ENCODE assay signal across 18 cellular contexts in the genomic region with DNA sequence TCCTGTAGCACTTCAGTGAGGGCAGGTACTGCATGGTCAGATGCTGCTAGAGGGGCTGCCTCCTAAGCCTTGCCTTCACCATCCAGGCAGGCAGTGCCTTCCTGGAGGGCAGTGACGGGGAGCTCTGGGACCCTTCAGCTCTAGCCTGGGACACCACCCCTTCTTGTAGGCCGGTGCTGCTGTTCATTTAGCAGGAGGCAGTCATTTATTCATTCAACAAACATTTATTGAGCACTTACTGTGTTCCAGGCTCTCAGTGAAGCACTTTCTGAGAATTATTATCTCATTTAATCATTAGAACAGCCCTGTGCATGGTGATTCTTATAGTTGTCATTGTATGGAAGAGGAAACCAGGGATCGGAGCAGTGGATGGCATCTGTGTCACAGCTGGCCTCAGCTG. TPM values are rescaled to one million over a fixed set of nuclear protein-coding genes. Genes with fewer than 3 reads are reported as not detected.
A peak's percentile ranks its signal among the peaks of the same experiment; 100 is the strongest.
DNase-seq lines count a peak whose midpoint lies in the region; ATAC-seq and TF ChIP-seq lines count a peak whose summit lies in the region.
"Had no signal": no experiment of that assay in that cellular context is flagged by ENCODE, and none has a peak within 500 bp of the region (broad histone marks: within the 10 kb centered on the region; RNA-seq: fewer than 3 reads in every experiment).

No MANE protein-coding gene starts in this region.

- no peak for ATAC-seq in GM19467 (IDR thresholded peaks at IDR 0.05; ENCODE audit: unreplicated experiment)

- POLR2A ChIA-PET in CD4-positive, alpha-beta memory T cell (lab: Charles Lee; ENCODE audit: partially characterized antibody), result no interaction called here

- no peaks in the 10 kb centered on the region for H3K9me3 Mint-ChIP-seq in neural crest cell
- no peaks in the 10 kb centered on the region for H3K9me3 Mint-ChIP-seq in endodermal cell
- no peaks in the 10 kb centered on the region for H3K9me3 Mint-ChIP-seq in CD4-positive, alpha-beta memory T cell
- H3K9me3 Mint-ChIP-seq: activated naive CD4-positive, alpha-beta T cell treated with anti-CD3 and anti-CD28 coated beads, Interleukin-2, amount 10 ng/mL, durations not matched to agents 7 days and 5 days; CD14-positive monocyte; memory B cell had no signal

- WGBS in esophagus squamous epithelium, 2 donors, result 81 to 100% methylated on average over 1 to 2 of the region's 3 CpGs
- WGBS in tibial nerve, 2 donors, result 81 to 88% methylated on average over 2 to 3 of the region's 3 CpGs
- WGBS in endodermal cell (ENCODE audit: insufficient coverage in 1 of 2, insufficient read length in 1 of 2), 2 experiments, result 96 to 100% methylated on average over 3 of the region's 3 CpGs

- peak overlapping the region; percentile 33 for H3K4me3 Mint-ChIP-seq in neural crest cell
- no peak overlapping the region for H3K4me3 Mint-ChIP-seq in endodermal cell
- H3K4me3 Mint-ChIP-seq in CD4-positive, alpha-beta memory T cell, result no peak overlapping the region
- H3K4me3 Mint-ChIP-seq: activated naive CD4-positive, alpha-beta T cell treated with anti-CD3 and anti-CD28 coated beads, Interleukin-2, amount 10 ng/mL, durations not matched to agents 7 days and 5 days; CD14-positive monocyte; memory B cell had no signal

- no peak for TF ChIP-seq EP300 in tibial nerve (IDR thresholded peaks at IDR 0.05)

- TF ChIP-seq CTCF in esophagus squamous epithelium (IDR thresholded peaks at IDR 0.05) (no peak), neural crest cell (conservative IDR thresholded peaks at IDR 0.05) (no peak), tibial nerve (IDR thresholded peaks at IDR 0.05) (no peak), endodermal cell (conservative IDR thresholded peaks at IDR 0.05) (no peak)

- H3K27me3 Mint-ChIP-seq in neural crest cell (ENCODE audit: low read depth), result no peaks in the 10 kb centered on the region
- peaks cover 57% of the 10 kb centered on the region for H3K27me3 Mint-ChIP-seq in endodermal cell (ENCODE audit: insufficient read depth)
- H3K27me3 Mint-ChIP-seq in CD4-positive, alpha-beta memory T cell, result peaks cover 3 to 6% of the 10 kb centered on the region in 2 donors

- CTCF ChIA-PET in CD4-positive, alpha-beta memory T cell (lab: Charles Lee; ENCODE audit: partially characterized antibody), result no interaction called here

- H3K9me3 ChIP-seq in esophagus squamous epithelium (no peaks in the 10 kb centered on the region), tibial nerve (no peaks in the 10 kb centered on the region), endodermal cell (ENCODE audit: control insufficient read depth, low read length) (no peaks in the 10 kb centered on the region)
- H3K9me3 ChIP-seq in CD4-positive, alpha-beta memory T cell (ENCODE audit: control insufficient read depth in 1 of 2, low read length in 2 of 2), result no peaks in the 10 kb centered on the region

- H3K27me3 ChIP-seq in esophagus squamous epithelium (no peaks in the 10 kb centered on the region), tibial nerve (no peaks in the 10 kb centered on the region), endodermal cell (ENCODE audit: control insufficient read depth, insufficient read depth, low read length, poor library complexity, severe bottlenecking) (peaks cover 8% of the 10 kb centered on the region)
- no peaks in the 10 kb centered on the region for H3K27me3 ChIP-seq in CD4-positive, alpha-beta memory T cell (ENCODE audit: insufficient read depth, low read length)

- H3K36me3 ChIP-seq in esophagus squamous epithelium, result no peaks in the 10 kb centered on the region
- H3K36me3 ChIP-seq in tibial nerve, result no peaks in the 10 kb centered on the region
- no peaks in the 10 kb centered on the region for H3K36me3 ChIP-seq in endodermal cell (ENCODE audit: control insufficient read depth, insufficient read depth, low read length)
- no peaks in the 10 kb centered on the region for H3K36me3 ChIP-seq in CD4-positive, alpha-beta memory T cell (ENCODE audit: insufficient read depth, low read length)

- H3K27ac ChIP-seq in angular gyrus (ENCODE audit: low read depth, low read length) (peak overlapping the region; percentile 0), esophagus squamous epithelium (peak overlapping the region; percentile 79 to 96 (median 93)), tibial nerve (peak overlapping the region; percentile 87 to 96 (median 92)), endodermal cell (ENCODE audit: low read depth, low read length) (no peak overlapping the region)
- no peak overlapping the region for H3K27ac ChIP-seq in CD4-positive, alpha-beta memory T cell (ENCODE audit: low read depth, low read length)
- H3K27ac ChIP-seq: parathyroid adenoma had no signal

- no peak overlapping the region for H3K9ac ChIP-seq in endodermal cell (ENCODE audit: extremely low read depth, low read length, poor library complexity, severe bottlenecking)
- H3K9ac ChIP-seq: parathyroid adenoma had no signal

- H3K4me1 Mint-ChIP-seq in neural crest cell (peaks cover 70% of the 10 kb centered on the region), endodermal cell (peaks cover 28% of the 10 kb centered on the region)
- H3K4me1 Mint-ChIP-seq in CD4-positive, alpha-beta memory T cell, result no peaks in the 10 kb centered on the region
- H3K4me1 Mint-ChIP-seq: activated naive CD4-positive, alpha-beta T cell treated with anti-CD3 and anti-CD28 coated beads, Interleukin-2, amount 10 ng/mL, durations not matched to agents 7 days and 5 days had no signal

- H3K4me1 ChIP-seq in esophagus squamous epithelium (peaks cover 50 to 100% (median 57%) of the 10 kb centered on the region in 3 donors), tibial nerve (peaks cover 0 to 100% (median 74%) of the 10 kb centered on the region in 4 donors), endodermal cell (ENCODE audit: control insufficient read depth, insufficient read depth, low read length) (peaks cover 7% of the 10 kb centered on the region)
- no peaks in the 10 kb centered on the region for H3K4me1 ChIP-seq in CD4-positive, alpha-beta memory T cell (ENCODE audit: insufficient read depth, low read length)

- H3K36me3 Mint-ChIP-seq in neural crest cell (ENCODE audit: low read depth), result no peaks in the 10 kb centered on the region
- no peaks in the 10 kb centered on the region for H3K36me3 Mint-ChIP-seq in endodermal cell (ENCODE audit: low read depth)
- no peaks in the 10 kb centered on the region for H3K36me3 Mint-ChIP-seq in CD4-positive, alpha-beta memory T cell
- H3K36me3 Mint-ChIP-seq: activated naive CD4-positive, alpha-beta T cell treated with anti-CD3 and anti-CD28 coated beads, Interleukin-2, amount 10 ng/mL, durations not matched to agents 7 days and 5 days; CD14-positive monocyte had no signal

- H3K27ac Mint-ChIP-seq in neural crest cell (ENCODE audit: unreplicated experiment) (no peak overlapping the region), endodermal cell (no peak overlapping the region)
- no peak overlapping the region for H3K27ac Mint-ChIP-seq in CD4-positive, alpha-beta memory T cell
- H3K27ac Mint-ChIP-seq: activated naive CD4-positive, alpha-beta T cell treated with anti-CD3 and anti-CD28 coated beads, Interleukin-2, amount 10 ng/mL, durations not matched to agents 7 days and 5 days; memory B cell had no signal

- DNase-seq in esophagus squamous epithelium (lab: John Stamatoyannopoulos, UW) (no peak), neural crest cell (ENCODE audit: low read depth, low spot score) (no peak), tibial nerve (ENCODE audit: low spot score in 2 of 2) (no peak), putamen (ENCODE audit: low spot score) (no peak), endodermal cell (no peak)
- no peak for DNase-seq in CD4-positive, alpha-beta memory T cell
- DNase-seq: activated CD8-positive, alpha-beta memory T cell treated with anti-CD3 and anti-CD28 coated beads, Interleukin-2, amount 50 U/mL, for 4 hours; activated naive CD4-positive, alpha-beta T cell treated with anti-CD3 and anti-CD28 coated beads, Interleukin-2, amount 10 ng/mL, durations not matched to agents 7 days and 5 days; cerebellar nuclear complex; erythroblast; KG1; NCI-H1417 treated with DMSO at 0.1 percent for 48 hours; NCI-H446 had no signal

- TF ChIP-seq POLR2A in esophagus squamous epithelium (IDR thresholded peaks at IDR 0.05), result no peak
- no peak for TF ChIP-seq POLR2A in tibial nerve (IDR thresholded peaks at IDR 0.05)

- intact Hi-C loops in esophagus squamous epithelium (cut with DNase I), result no loop called here
- intact Hi-C loops in CD4-positive, alpha-beta memory T cell (cut with micrococcal nuclease), result no loop called here

- no peak overlapping the region for H3K4me3 ChIP-seq in esophagus squamous epithelium
- H3K4me3 ChIP-seq in tibial nerve, result no peak overlapping the region
- H3K4me3 ChIP-seq in endodermal cell (ENCODE audit: low read length), result no peak overlapping the region
- no peak overlapping the region for H3K4me3 ChIP-seq in CD4-positive, alpha-beta memory T cell (ENCODE audit: low read length in 2 of 2)

RNA-seq across cellular contexts. Expression of a gene that starts 28.5 kb away (rescaled TPM):
- total RNA-seq in esophagus squamous epithelium (10 to 100 TPM; 30.0 to 61.4 (median 44.7) TPM), neural crest cell (20.4 and 22.2 TPM in 2 replicates), tibial nerve (10 to 100 TPM; 38.5 to 73.8 (median 41.7) TPM), endodermal cell (10 to 100 TPM in 1 of 2 donors, 1 to 10 TPM in 1; 5.2 to 10.5 TPM)
- polyA plus RNA-seq in endodermal cell (2013, experiment 1 of 2), result 27.7 TPM
- 26.5 TPM for polyA plus RNA-seq in endodermal cell (2013, experiment 2 of 2)
- total RNA-seq in CD4-positive, alpha-beta memory T cell, result under 1 TPM; 0.47 to 0.78 TPM
- not detected for polyA plus RNA-seq in CD4-positive, alpha-beta memory T cell

Comparison
In these comparisons a context has a peak if more than half of its experiments do, and no peak if none do; other contexts are left out.
1. H3K27ac ChIP-seq: peak in angular gyrus (single experiment), esophagus squamous epithelium (4 of 4) and tibial nerve (4 of 4); none in endodermal cell (single experiment) and CD4-positive, alpha-beta memory T cell (single experiment).